ENCODE assay signal across 25 cellular contexts in genomic region chr13:38395505-38395803, GRCh38. TPM values are rescaled to one million over a fixed set of nuclear protein-coding genes. Genes with fewer than 3 reads are reported as not detected.
A peak's percentile ranks its signal among the peaks of the same experiment; 100 is the strongest.
DNase-seq lines count a peak whose midpoint lies in the region; ATAC-seq, FAIRE-seq and TF ChIP-seq lines count a peak whose summit lies in the region.
"Had no signal": no experiment of that assay in that cellular context is flagged by ENCODE, and none has a peak within 500 bp of the region (broad histone marks: within the 10 kb centered on the region; RNA-seq: fewer than 3 reads in every experiment).

No MANE protein-coding gene starts in this region.

- CTCF ChIA-PET in MCF 10A (lab: Yijun Ruan, JAX), result interaction anchor here (0.6 to 0.7 kb wide), 2 partner anchors 349 to 772 kb away, joined by 4 read pairs; no protein-coding TSS in a partner anchor

- POLR2A ChIA-PET in MCF 10A (lab: Yijun Ruan, JAX), result interaction anchor here (0.6 to 1.3 kb wide), 4 partner anchors 26 to 436 kb away, joined by 3 read pairs; partner anchors contain the start of gene UFM1

- no peaks in the 10 kb centered on the region for H3K9me1 ChIP-seq in keratinocyte (ENCODE audit: control insufficient read depth, extremely low read depth, insufficient read depth, low read length)

- peak overlapping the region; percentile 51 for H2AFZ ChIP-seq in keratinocyte (ENCODE audit: control insufficient read depth, low read length)

- H3K9me3 Mint-ChIP-seq in MCF 10A (ENCODE audit: unreplicated experiment), result no peaks in the 10 kb centered on the region
- no peaks in the 10 kb centered on the region for H3K9me3 Mint-ChIP-seq in type B pancreatic cell

- dilution Hi-C loops in keratinocyte (cut with MboI; ENCODE audit: extremely low pct_ligation_motif_present, low sequenced_read_pairs), result no loop called here

- FAIRE-seq in bronchial epithelial cell (lab: Jason Lieb, UNC), result no peak
- peak; percentile 94 for FAIRE-seq in keratinocyte (lab: Jason Lieb, UNC)
- FAIRE-seq: GM12878 had no signal

- H3K4me1 Mint-ChIP-seq in MCF 10A (ENCODE audit: insufficient read depth, unreplicated experiment), result peaks cover 6% of the 10 kb centered on the region
- H3K4me1 Mint-ChIP-seq in type B pancreatic cell (ENCODE audit: unreplicated experiment), result peaks cover 23% of the 10 kb centered on the region
- H3K4me1 Mint-ChIP-seq: stimulated activated naive CD8-positive, alpha-beta T cell treated with anti-CD3 and anti-CD28 coated beads, Interleukin-15, amount 100 ng/mL, for 72 hours; T-helper 17 cell had no signal

- no peaks in the 10 kb centered on the region for H3K4me1 ChIP-seq in breast epithelium
- peaks cover 14% of the 10 kb centered on the region for H3K4me1 ChIP-seq in keratinocyte (ENCODE audit: control insufficient read depth, extremely low read depth, insufficient read depth, low read length)
- H3K4me1 ChIP-seq: heart right ventricle, thyroid gland had no signal

- no peak for TF ChIP-seq POLR2A in breast epithelium (IDR thresholded peaks at IDR 0.05)

- BruUV-seq in MCF 10A (replicated peaks; lab: Mats Ljungman, UMichigan), result no TSS peak

- H4K20me1 ChIP-seq in keratinocyte (ENCODE audit: control insufficient read depth, extremely low read depth, insufficient read depth, low read length), result no peaks in the 10 kb centered on the region

- no peak overlapping the region for H3K27ac Mint-ChIP-seq in MCF 10A (ENCODE audit: low read depth, unreplicated experiment)
- H3K27ac Mint-ChIP-seq in type B pancreatic cell, result peak overlapping the region; percentile 29
- H3K27ac Mint-ChIP-seq: brain; naive thymus-derived CD4-positive, alpha-beta T cell; stimulated activated naive CD8-positive, alpha-beta T cell treated with anti-CD3 and anti-CD28 coated beads, Interleukin-15, amount 100 ng/mL, for 72 hours; T-helper 17 cell had no signal

- DNase-seq in MCF 10A (ENCODE audit: unreplicated experiment), result peak; percentile 23
- DNase-seq in breast epithelium (ENCODE audit: low spot score in 2 of 2), result no peak
- peak; percentile 96 for DNase-seq in bronchial epithelial cell (ENCODE audit: low read depth)
- DNase-seq in keratinocyte (ENCODE audit: low read depth, low spot score), result no peak
- DNase-seq in type B pancreatic cell (ENCODE audit: extremely low spot score, unreplicated experiment), result no peak
- DNase-seq in NCI-H2081 treated with DMSO at 0.1 percent for 48 hours (lab: John Stamatoyannopoulos, UW), result no peak
- no peak for DNase-seq in dedifferentiated amniotic fluid mesenchymal stem cell (ENCODE audit: extremely low spot score)
- DNase-seq: 8988T; activated CD4-positive, alpha-beta T cell treated with anti-CD3 and anti-CD28 coated beads for 4 hours; activated gamma-delta T cell; activated T-cell treated with anti-CD3 and anti-CD28 coated beads, Interleukin-2, amount 50 U/mL, for 1 hour; erythroblast; heart right ventricle; naive thymus-derived CD4-positive, alpha-beta T cell; NCI-H1105; NCI-H187 treated with DMSO at 0.1 percent for 48 hours; NCI-H524 treated with DMSO at 0.1 percent for 48 hours; stimulated activated naive CD8-positive, alpha-beta T cell treated with anti-CD3 and anti-CD28 coated beads, Interleukin-15, amount 100 ng/mL, for 72 hours; T-helper 17 cell; thyroid gland had no signal

- H3K27ac ChIP-seq in breast epithelium, result no peak overlapping the region
- peak overlapping the region; percentile 75 for H3K27ac ChIP-seq in keratinocyte (ENCODE audit: control insufficient read depth, insufficient read depth, low read length)
- H3K27ac ChIP-seq: heart right ventricle, SK-N-MC, thyroid gland had no signal

- H3K27me3 Mint-ChIP-seq in MCF 10A (ENCODE audit: insufficient read depth, unreplicated experiment) (no peaks in the 10 kb centered on the region), type B pancreatic cell (no peaks in the 10 kb centered on the region)
- H3K27me3 Mint-ChIP-seq: brain had no signal

- no peak for ATAC-seq in HG02938 (IDR thresholded peaks at IDR 0.05; ENCODE audit: unreplicated experiment)
- ATAC-seq: GM12878; heart right ventricle; left lobe of liver; naive thymus-derived CD4-positive, alpha-beta T cell; stimulated activated naive CD8-positive, alpha-beta T cell treated with anti-CD3 and anti-CD28 coated beads, Interleukin-15, amount 100 ng/mL, for 72 hours; T-helper 17 cell had no signal

- H3K36me3 ChIP-seq in breast epithelium (no peaks in the 10 kb centered on the region), bronchial epithelial cell (ENCODE audit: control insufficient read depth, insufficient read depth, low read length) (no peaks in the 10 kb centered on the region), keratinocyte (ENCODE audit: control insufficient read depth in 2 of 2, extremely low read depth in 1 of 2, insufficient read depth in 2 of 2, low read length in 2 of 2) (no peaks in the 10 kb centered on the region)
- H3K36me3 ChIP-seq: heart right ventricle, thyroid gland had no signal

- TF ChIP-seq CTCF in MCF 10A (IDR thresholded peaks at IDR 0.05; ENCODE audit: unreplicated experiment) (no peak), breast epithelium (IDR thresholded peaks at IDR 0.05) (no peak), bronchial epithelial cell (IDR thresholded peaks at IDR 0.05; ENCODE audit: insufficient read depth, low read length, severe bottlenecking) (no peak), keratinocyte (optimal IDR thresholded peaks at IDR 0.05 in 1 of 3, IDR thresholded peaks at IDR 0.05 in 1 of 3, conservative IDR thresholded peaks at IDR 0.05 in 1 of 3; ENCODE audit: extremely low read depth in 1 of 3, insufficient read depth in 2 of 3, low read length in 3 of 3) (no peak), type B pancreatic cell (conservative IDR thresholded peaks at IDR 0.05) (no peak)

- intact Hi-C loops in MCF 10A (cut with micrococcal nuclease), result no loop called here
- intact Hi-C loops in breast epithelium (cut with DNase I; ENCODE audit: low total_unique reads), result no loop called here

- H3K36me3 Mint-ChIP-seq in MCF 10A (ENCODE audit: insufficient read depth, unreplicated experiment) (no peaks in the 10 kb centered on the region), type B pancreatic cell (no peaks in the 10 kb centered on the region)

- H3K4me3 ChIP-seq in breast epithelium (no peak overlapping the region), bronchial epithelial cell (ENCODE audit: low read depth, low read length) (no peak overlapping the region), keratinocyte (ENCODE audit: control insufficient read depth in 2 of 3, extremely low read depth in 1 of 3, insufficient read depth in 2 of 3, low read depth in 1 of 3, low read length in 3 of 3) (no peak overlapping the region)
- H3K4me3 ChIP-seq: GM12878, heart right ventricle, SK-N-MC, thyroid gland had no signal

- H3K4me2 ChIP-seq in keratinocyte (ENCODE audit: control insufficient read depth, extremely low read depth, insufficient read depth, low read depth, low read length), result peak overlapping the region; percentile 80

- H3K9ac ChIP-seq in keratinocyte (ENCODE audit: control insufficient read depth, extremely low read depth, insufficient read depth, low read length), result no peak overlapping the region

- H3K27me3 ChIP-seq in breast epithelium, result no peaks in the 10 kb centered on the region
- H3K27me3 ChIP-seq in bronchial epithelial cell (ENCODE audit: control insufficient read depth, insufficient read depth, low read length), result no peaks in the 10 kb centered on the region
- H3K27me3 ChIP-seq in keratinocyte (ENCODE audit: control insufficient read depth, extremely low read depth, insufficient read depth, low read length), result no peaks in the 10 kb centered on the region
- H3K27me3 ChIP-seq: heart right ventricle had no signal

- H3K9me3 ChIP-seq in breast epithelium (no peaks in the 10 kb centered on the region), keratinocyte (ENCODE audit: control insufficient read depth, low read depth, low read length) (no peaks in the 10 kb centered on the region)
- H3K9me3 ChIP-seq: thyroid gland had no signal

- no peaks in the 10 kb centered on the region for H3K79me2 ChIP-seq in keratinocyte (ENCODE audit: control insufficient read depth, insufficient read depth, low read length)

- no peak overlapping the region for H3K4me3 Mint-ChIP-seq in MCF 10A (ENCODE audit: unreplicated experiment)
- no peak overlapping the region for H3K4me3 Mint-ChIP-seq in type B pancreatic cell
- H3K4me3 Mint-ChIP-seq: brain; naive thymus-derived CD4-positive, alpha-beta T cell; stimulated activated naive CD8-positive, alpha-beta T cell treated with anti-CD3 and anti-CD28 coated beads, Interleukin-15, amount 100 ng/mL, for 72 hours; T-helper 17 cell had no signal

RNA-seq across cellular contexts. Expression of gene UFM1, which starts 45.8 kb away (rescaled TPM):
- total RNA-seq in MCF 10A (2022) (129 and 173 TPM in 2 replicates), breast epithelium (10 to 100 TPM; 52.2 to 80.1 (median 58.7) TPM), bronchial epithelial cell (102 and 130 TPM in 2 replicates), type B pancreatic cell (ENCODE audit: low replicate concordance) (50.6 and 63.5 TPM in 2 replicates)
- polyA plus RNA-seq in keratinocyte, result 46.0 to 67.1 TPM (median 52.4 TPM) in 3 replicates
- 64.3 TPM for polyA plus RNA-seq in keratinocyte (2011; ENCODE audit: low read depth)
- polyA plus RNA-seq in keratinocyte (2011; cell fraction: cytosol; rRNA removed), result 35.7 and 73.4 TPM in 2 replicates
- polyA plus RNA-seq in keratinocyte (2011; cell fraction: nucleus; rRNA removed), result 33.2 and 50.0 TPM in 2 replicates
- 40.6 and 47.7 TPM in 2 replicates for polyA plus RNA-seq in keratinocyte (2012; ENCODE audit: low replicate concordance)
- 5.0 to 35.0 TPM (median 26.2 TPM) in 3 replicates for polyA minus RNA-seq in keratinocyte
- 31.1 TPM for polyA minus RNA-seq in keratinocyte (2011; cell fraction: cytosol; rRNA and poly(A)+ RNA removed)
- 22.2 and 30.3 TPM in 2 replicates for polyA minus RNA-seq in keratinocyte (2011; cell fraction: nucleus; rRNA and poly(A)+ RNA removed)

Comparison
In these comparisons a context has a peak if more than half of its experiments do, and no peak if none do; other contexts are left out.
1. DNase-seq: peak in MCF 10A (single experiment) and bronchial epithelial cell (single experiment); none in breast epithelium (0 of 2), keratinocyte (single experiment), type B pancreatic cell (single experiment), NCI-H2081 treated with DMSO at 0.1 percent for 48 hours (single experiment) and dedifferentiated amniotic fluid mesenchymal stem cell (single experiment).